Comparison of ENCODE assay signal across 28 cellular contexts in the genomic region with DNA sequence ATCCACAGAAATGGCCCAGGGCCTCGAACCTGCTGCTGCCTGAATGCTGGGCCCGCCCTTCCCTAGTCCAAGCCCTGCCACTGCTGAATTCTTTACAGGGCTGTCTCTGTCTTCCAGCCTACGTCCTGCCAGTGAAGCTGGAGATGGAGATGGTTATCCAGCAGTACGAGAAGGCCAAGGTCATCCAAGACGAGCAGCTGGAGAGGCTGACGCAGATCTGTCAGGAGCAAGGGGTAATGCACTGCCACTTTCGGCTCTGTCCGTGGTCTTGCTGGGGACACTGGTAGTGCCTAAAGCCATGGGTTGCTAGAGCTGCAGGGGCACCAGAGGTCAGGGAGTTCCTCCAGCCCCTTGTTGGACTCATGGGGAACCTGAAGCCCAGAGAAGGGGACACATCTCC.
"Had no signal": no experiment of that assay in that cellular context is flagged by ENCODE, and none has a peak within 500 bp of the region (broad histone marks: within the 10 kb centered on the region; RNA-seq: fewer than 3 reads in every experiment).

No MANE protein-coding gene starts in this region.

- H3K27ac ChIP-seq: neural progenitor cell, neutrophil, pancreas, prostate gland, right lobe of liver, sigmoid colon, spleen, testis, tibial artery, transverse colon, upper lobe of right lung, uterus had no signal

- ATAC-seq: naive thymus-derived CD4-positive, alpha-beta T cell; natural killer cell; pancreas; right cardiac atrium; stimulated activated naive CD8-positive, alpha-beta T cell treated with anti-CD3 and anti-CD28 coated beads, Interleukin-15, amount 100 ng/mL, for 72 hours; stimulated activated naive CD8-positive, alpha-beta T cell treated with anti-CD3 and anti-CD28 coated beads, Interleukin-15, Interleukin-2, amounts not matched to agents 100 U/mL and 50 U/mL, for 24 hours; upper lobe of right lung had no signal

- DNase-seq: naive thymus-derived CD4-positive, alpha-beta T cell; natural killer cell; nucleus accumbens; pancreas; right cardiac atrium; right lobe of liver; sigmoid colon; spleen; stimulated activated CD4-positive, alpha-beta T cell treated with anti-CD3 and anti-CD28 coated beads, Interleukin-12 subunit alpha, Interleukin-12 subunit beta, amount 100 ng/mL, for 4 hours; stimulated activated CD4-positive, alpha-beta T cell treated with anti-CD3 and anti-CD28 coated beads, Interleukin-1b, Interleukin-23, amount 100 ng/mL, for 48 hours; stimulated activated CD4-positive, alpha-beta T cell treated with anti-CD3 and anti-CD28 coated beads, Interleukin-4, amount 100 ng/mL, for 1 hour; stimulated activated CD4-positive, alpha-beta T cell treated with anti-CD3 and anti-CD28 coated beads, Interleukin-4, amount 100 ng/mL, for 4 hours; stimulated activated CD8-positive, alpha-beta memory T cell treated with anti-CD3 and anti-CD28 coated beads, Interleukin-4, amount 100 ng/mL, for 48 hours; stimulated activated naive CD4-positive, alpha-beta T cell; stimulated activated naive CD8-positive, alpha-beta T cell treated with anti-CD3 and anti-CD28 coated beads, Interleukin-15, amount 100 ng/mL, for 72 hours; stimulated activated naive CD8-positive, alpha-beta T cell treated with anti-CD3 and anti-CD28 coated beads, Interleukin-15, Interleukin-2, amounts not matched to agents 100 U/mL and 50 U/mL, for 24 hours; substantia nigra; testis; tibial artery; transverse colon; upper lobe of right lung; uterus had no signal

- H3K4me1 ChIP-seq: pancreas, right lobe of liver had no signal

- H3K9ac ChIP-seq: neural progenitor cell had no signal

- H3K4me2 ChIP-seq: neural progenitor cell, smooth muscle cell had no signal

- H3K36me3 ChIP-seq: neural progenitor cell, neutrophil, pancreas, prostate gland, right lobe of liver, sigmoid colon, spleen, suprapubic skin, tibial artery, transverse colon, upper lobe of right lung, uterus had no signal

- H2AFZ ChIP-seq: neural progenitor cell had no signal

- H3K4me3 ChIP-seq: neural progenitor cell, pancreas, prostate gland, right lobe of liver, sigmoid colon, skin epidermis, smooth muscle cell, spleen, suprapubic skin, testis, tibial artery, transverse colon, upper lobe of right lung, uterus had no signal

- H3K9me3 ChIP-seq: neutrophil, pancreas, prostate gland, right lobe of liver, sigmoid colon, spleen, suprapubic skin, testis, tibial artery, transverse colon, upper lobe of right lung, uterus had no signal

- H3K27me3 ChIP-seq: neural progenitor cell, pancreas, right lobe of liver, suprapubic skin, testis, upper lobe of right lung, uterus had no signal
